35 cellular contexts compared by ENCODE assay signal in the genomic region with DNA sequence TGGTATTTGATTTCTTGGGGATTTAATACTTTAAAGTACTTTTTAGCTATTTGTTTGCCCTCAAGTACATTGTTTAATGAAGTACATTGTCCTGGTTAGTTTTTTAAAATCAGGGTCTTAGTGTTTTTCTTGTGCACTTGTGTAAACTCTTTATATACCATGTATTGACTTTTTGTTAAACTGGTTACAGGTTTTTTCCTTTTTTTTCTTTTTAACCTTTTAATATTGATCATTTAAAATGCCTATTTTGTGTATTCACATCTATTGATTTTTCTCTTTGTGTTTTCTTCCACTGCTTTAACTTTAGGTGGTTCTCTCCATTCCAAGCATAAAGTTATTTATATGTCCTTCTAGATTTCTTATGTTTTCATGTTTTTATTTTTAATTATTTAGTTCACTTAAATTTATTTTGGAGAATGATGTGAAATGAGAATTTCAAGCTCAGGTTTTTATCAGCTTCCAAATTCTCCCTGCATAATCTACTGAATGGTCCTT.
"Had no signal": no experiment of that assay in that cellular context is flagged by ENCODE, and none has a peak within 500 bp of the region (broad histone marks: within the 10 kb centered on the region; RNA-seq: fewer than 3 reads in every experiment).

No MANE protein-coding gene starts in this region.

- H3K9me3 ChIP-seq: MG63 had no signal

- H3K27me3 ChIP-seq: MG63 had no signal

- DNase-seq: Karpas-422, Kasumi-1, MG63, MM.1S, MV-4-11, NCI-H1048, NCI-H1092, NCI-H1092 treated with DMSO at 0.1 percent for 48 hours, NCI-H1105, NCI-H1105 treated with DMSO at 0.1 percent for 48 hours, NCI-H1417, NCI-H1417 treated with DMSO at 0.1 percent for 48 hours, NCI-H1436, NCI-H1436 treated with DMSO at 0.1 percent for 48 hours, NCI-H146, NCI-H1694, NCI-H1694 treated with DMSO at 0.1 percent for 48 hours, NCI-H187, NCI-H187 treated with DMSO at 0.1 percent for 48 hours, NCI-H1930, NCI-H2029, NCI-H2029 treated with DMSO at 0.1 percent for 48 hours, NCI-H2081, NCI-H2081 treated with DMSO at 0.1 percent for 48 hours, NCI-H2107, NCI-H2171, NCI-H2171 treated with DMSO at 0.1 percent for 48 hours, NCI-H2227 treated with DMSO at 0.1 percent for 48 hours, NCI-H226, NCI-H345, NCI-H446, NCI-H446 treated with DMSO at 0.1 percent for 48 hours, NCI-H510A, NCI-H510A treated with DMSO at 0.1 percent for 48 hours, NCI-H524 had no signal

- H3K4me3 ChIP-seq: MG63 had no signal

- H3K36me3 ChIP-seq: MG63 had no signal
